ENCODE assay signal across 6 cellular contexts in genomic region chr19:35775046-35775297, GRCh38. TPM values are rescaled to one million over a fixed set of nuclear protein-coding genes. Genes with fewer than 3 reads are reported as not detected.
DNase-seq lines count a peak whose midpoint lies in the region; ATAC-seq and TF ChIP-seq lines count a peak whose summit lies in the region.

No MANE protein-coding gene starts in this region.

- no peak for TF ChIP-seq CTCF in fibroblast of villous mesenchyme (IDR thresholded peaks at IDR 0.05; ENCODE audit: insufficient read depth, low read depth, low read length)
- no peak for TF ChIP-seq CTCF in suprapubic skin (IDR thresholded peaks at IDR 0.05)

- peaks cover 2% of the 10 kb centered on the region for H3K36me3 Mint-ChIP-seq in activated CD4-positive, alpha-beta T cell treated with anti-CD3 and anti-CD28 coated beads for 36 hours (ENCODE audit: low read depth)

- peak; percentile 3 for ATAC-seq in activated CD4-positive, alpha-beta T cell treated with anti-CD3 and anti-CD28 coated beads for 36 hours
- ATAC-seq in HG03439 (IDR thresholded peaks at IDR 0.05; ENCODE audit: unreplicated experiment) (no peak), GM18909 (IDR thresholded peaks at IDR 0.05; ENCODE audit: poor library complexity, unreplicated experiment) (no peak)

- CTCF ChIA-PET in activated CD4-positive, alpha-beta T cell treated with anti-CD3 and anti-CD28 coated beads for 36 hours (lab: Charles Lee) = no interaction called here

- H3K4me3 Mint-ChIP-seq in activated CD4-positive, alpha-beta T cell treated with anti-CD3 and anti-CD28 coated beads for 36 hours = peak overlapping the region; percentile 75

- H3K9me3 Mint-ChIP-seq in activated CD4-positive, alpha-beta T cell treated with anti-CD3 and anti-CD28 coated beads for 36 hours (ENCODE audit: low read depth) = no peaks in the 10 kb centered on the region

- peaks cover 12% of the 10 kb centered on the region for H3K4me1 Mint-ChIP-seq in activated CD4-positive, alpha-beta T cell treated with anti-CD3 and anti-CD28 coated beads for 36 hours

- no peak overlapping the region for H3K27ac Mint-ChIP-seq in activated CD4-positive, alpha-beta T cell treated with anti-CD3 and anti-CD28 coated beads for 36 hours

- POLR2A ChIA-PET in activated CD4-positive, alpha-beta T cell treated with anti-CD3 and anti-CD28 coated beads for 36 hours (lab: Charles Lee) = no interaction called here

- TF ChIP-seq EP300 in suprapubic skin (IDR thresholded peaks at IDR 0.05) = no peak

- H3K9me3 ChIP-seq in suprapubic skin = no peaks in the 10 kb centered on the region

- 7% methylated on average over 9 of the region's 9 CpGs for WGBS in suprapubic skin

- intact Hi-C loops in activated CD4-positive, alpha-beta T cell treated with anti-CD3 and anti-CD28 coated beads for 36 hours (cut with DNase I, micrococcal nuclease) = loop anchor here (1.0 to 2.0 kb wide), 17 partner anchors 16 to 365 kb away; partner anchors contain the start of genes LIN37 (in 2 of the 2), PROSER3 (in 2 of the 2), PSENEN (in 2 of the 2) and U2AF1L4 (in 2 of the 2)

- no peaks in the 10 kb centered on the region for H3K27me3 ChIP-seq in suprapubic skin

- no peak overlapping the region for H3K27ac ChIP-seq in suprapubic skin

- H3K4me1 ChIP-seq in suprapubic skin = peaks cover 18% of the 10 kb centered on the region

- peaks cover 6% of the 10 kb centered on the region for H3K36me3 ChIP-seq in suprapubic skin

- no peaks in the 10 kb centered on the region for H3K27me3 Mint-ChIP-seq in activated CD4-positive, alpha-beta T cell treated with anti-CD3 and anti-CD28 coated beads for 36 hours

- no peak for TF ChIP-seq POLR2A in suprapubic skin (IDR thresholded peaks at IDR 0.05)

- H3K4me3 ChIP-seq in fibroblast of villous mesenchyme (ENCODE audit: low read depth, low read length) = peak overlapping the region; percentile 73
- H3K4me3 ChIP-seq in suprapubic skin = peak overlapping the region; percentile 86

- no peak for DNase-seq in activated CD4-positive, alpha-beta T cell treated with anti-CD3 and anti-CD28 coated beads for 36 hours
- no peak for DNase-seq in activated CD4-positive, alpha-beta T cell treated with anti-CD3 and anti-CD28 coated beads, Interleukin-2, amount 50 U/mL, for 4 hours
- DNase-seq in fibroblast of villous mesenchyme (ENCODE audit: low read depth) (no peak), suprapubic skin (ENCODE audit: low spot score in 2 of 2) (no peak)

RNA-seq across cellular contexts. Expression of gene ARHGAP33, which starts 0.4 kb away (rescaled TPM):
- total RNA-seq in activated CD4-positive, alpha-beta T cell treated with anti-CD3 and anti-CD28 coated beads for 36 hours = 10 to 100 TPM; 27.8 to 35.2 TPM
- total RNA-seq in fibroblast of villous mesenchyme = 1.7 and 2.3 TPM in 2 replicates
- total RNA-seq in suprapubic skin = 10 to 100 TPM; 20.6 to 42.7 (median 31.7) TPM

RNA-seq across cellular contexts. Expression of gene PROSER3, which starts 17.0 kb away (rescaled TPM):
- total RNA-seq in activated CD4-positive, alpha-beta T cell treated with anti-CD3 and anti-CD28 coated beads for 36 hours = 10 to 100 TPM; 39.8 to 62.8 TPM
- total RNA-seq in fibroblast of villous mesenchyme = 8.7 and 9.5 TPM in 2 replicates
- 10 to 100 TPM in 3 of 4 donors, 1 to 10 TPM in 1; 9.6 to 23.8 (median 17.1) TPM for total RNA-seq in suprapubic skin

RNA-seq across cellular contexts. Expression of gene HSPB6, which starts 18.1 kb away (rescaled TPM):
- under 1 TPM; 0.53 to 0.93 TPM for total RNA-seq in activated CD4-positive, alpha-beta T cell treated with anti-CD3 and anti-CD28 coated beads for 36 hours
- 20.7 and 44.8 TPM in 2 replicates for total RNA-seq in fibroblast of villous mesenchyme
- 10 to 100 TPM in 1 of 4 donors, 1 to 10 TPM in 3; 4.1 to 13.4 (median 5.5) TPM for total RNA-seq in suprapubic skin

RNA-seq across cellular contexts. Expression of gene LIN37, which starts 26.6 kb away (rescaled TPM):
- total RNA-seq in activated CD4-positive, alpha-beta T cell treated with anti-CD3 and anti-CD28 coated beads for 36 hours = 10 to 100 TPM in 1 of 2 experiments, 1 to 10 TPM in 1; 8.4 to 12.7 TPM
- total RNA-seq in fibroblast of villous mesenchyme = 13.8 and 14.2 TPM in 2 replicates
- total RNA-seq in suprapubic skin = 10 to 100 TPM; 11.0 to 21.5 (median 20.0) TPM

RNA-seq across cellular contexts. Expression of gene PSENEN, which starts 29.5 kb away (rescaled TPM):
- 10 to 100 TPM; 36.0 to 37.9 TPM for total RNA-seq in activated CD4-positive, alpha-beta T cell treated with anti-CD3 and anti-CD28 coated beads for 36 hours
- total RNA-seq in fibroblast of villous mesenchyme (14.7 and 18.7 TPM in 2 replicates), suprapubic skin (10 to 100 TPM; 27.1 to 57.2 (median 42.4) TPM)
